ENCODE assay signal across 35 cellular contexts in genomic region chr6:164807125-164807524, GRCh38.
"Had no signal": no experiment of that assay in that cellular context is flagged by ENCODE, and none has a peak within 500 bp of the region (broad histone marks: within the 10 kb centered on the region; RNA-seq: fewer than 3 reads in every experiment).

No MANE protein-coding gene starts in this region.

- H3K4me3 Mint-ChIP-seq: activated B cell treated with CpG ODN at 0.5 μM for 24 hours; activated CD4-positive, alpha-beta memory T cell treated with anti-CD3 and anti-CD28 coated beads for 36 hours; activated CD4-positive, alpha-beta T cell treated with anti-CD3 and anti-CD28 coated beads, Interleukin-2, amount 10 ng/mL, durations not matched to agents 24 days and 14 days; activated CD8-positive, alpha-beta T cell treated with anti-CD3 and anti-CD28 coated beads for 36 hours; activated naive CD8-positive, alpha-beta T cell treated with anti-CD3 and anti-CD28 coated beads for 36 hours; activated T-cell treated with anti-CD3 and anti-CD28 coated beads, Interleukin-2, amount 50 U/mL, for 4 hours; activated T-cell treated with anti-CD3 and anti-CD28 coated beads, Interleukin-2, amount 50 U/mL, for 72 hours; activated T-helper 1 cell treated with anti-CD3 and anti-CD28 coated beads, Interleukin-12 subunit alpha, Interleukin-12 subunit beta, Interleukin-2, Interleukin-4 antibody, amounts not matched to agents 30 ng/mL and 10 ng/mL and 1 ng/mL, durations not matched to agents 14 hours and 24 hours and 36 hours; activated T-helper 17 cell treated with anti-CD3 and anti-CD28 coated beads, Interleukin-2, amount 50 U/mL, for 72 hours; T-helper 1 cell treated with Interleukin-12 subunit alpha and Interleukin-12 subunit beta and Interleukin-4 antibody, amounts not matched to agents 30 μg/mL and 1 μg/mL, for 36 hours; T-helper 2 cell treated with Interferon-gamma antibody and Interleukin-4, amounts not matched to agents 5 μg/mL and 100 μg/mL, for 36 hours had no signal

- ATAC-seq: activated CD8-positive, alpha-beta T cell treated with anti-CD3 and anti-CD28 coated beads for 36 hours; activated naive CD4-positive, alpha-beta T cell treated with anti-CD3 and anti-CD28 coated beads, Interleukin-2, amount 50 U/mL, for 72 hours; activated T-cell treated with anti-CD3 and anti-CD28 coated beads, Interleukin-2, amount 50 U/mL, for 4 hours; activated T-cell treated with anti-CD3 and anti-CD28 coated beads, Interleukin-2, amount 50 U/mL, for 72 hours; activated T-helper 17 cell treated with anti-CD3 and anti-CD28 coated beads, Interleukin-2, amount 50 U/mL, for 72 hours; body of pancreas had no signal

- FAIRE-seq: astrocyte, TTC549 had no signal

- DNase-seq: activated B cell treated with CpG ODN at 0.5 μM for 24 hours; activated CD4-positive, alpha-beta memory T cell treated with anti-CD3 and anti-CD28 coated beads for 36 hours; activated CD4-positive, alpha-beta T cell treated with anti-CD3 and anti-CD28 coated beads for 4 hours; activated CD4-positive, alpha-beta T cell treated with anti-CD3 and anti-CD28 coated beads, Interleukin-2, amount 10 ng/mL, durations not matched to agents 24 days and 14 days; activated CD4-positive, alpha-beta T cell treated with anti-CD3 and anti-CD28 coated beads, Interleukin-2, amount 50 U/mL, for 1 hour; activated CD4-positive, alpha-beta T cell treated with anti-CD3 and anti-CD28 coated beads, Interleukin-2, amount 50 U/mL, for 4 hours; activated CD4-positive, CD25-positive, alpha-beta regulatory T cell treated with anti-CD3 and anti-CD28 coated beads, Interleukin-2, amount 50 U/mL, for 72 hours; activated CD8-positive, alpha-beta memory T cell treated with anti-CD3 and anti-CD28 coated beads, Interleukin-2, amount 50 U/mL, for 4 hours; activated CD8-positive, alpha-beta T cell treated with anti-CD3 and anti-CD28 coated beads for 36 hours; activated effector memory CD4-positive, alpha-beta T cell treated with anti-CD3 and anti-CD28 coated beads, Interleukin-2, amount 50 U/mL, for 16 hours; activated gamma-delta T cell treated with Interleukin-2 at 50 U/mL for 16 hours; activated naive CD4-positive, alpha-beta T cell treated with anti-CD3 and anti-CD28 coated beads, Interleukin-2, amount 50 U/mL, for 16 hours; activated naive CD4-positive, alpha-beta T cell treated with Interleukin-2 at 50 U/mL for 16 hours; activated naive CD8-positive, alpha-beta T cell treated with anti-CD3 and anti-CD28 coated beads for 36 hours; activated T-cell treated with anti-CD3 and anti-CD28 coated beads for 4 hours; activated T-cell treated with anti-CD3 and anti-CD28 coated beads, Interleukin-2, amount 50 U/mL, for 1 hour; activated T-cell treated with anti-CD3 and anti-CD28 coated beads, Interleukin-2, amount 50 U/mL, for 4 hours; activated T-cell treated with anti-CD3 and anti-CD28 coated beads, Interleukin-2, amount 50 U/mL, for 72 hours; adrenal gland; amniotic stem cell; aorta; body of pancreas; brain microvascular endothelial cell; central memory CD4-positive, alpha-beta T cell; T-helper 2 cell; T-helper 9 cell had no signal

- H3K27me3 Mint-ChIP-seq: activated B cell treated with CpG ODN at 0.5 μM for 24 hours; activated CD4-positive, alpha-beta memory T cell treated with anti-CD3 and anti-CD28 coated beads for 36 hours; activated CD4-positive, alpha-beta T cell treated with anti-CD3 and anti-CD28 coated beads, Interleukin-2, amount 10 ng/mL, durations not matched to agents 24 days and 14 days; activated CD8-positive, alpha-beta T cell treated with anti-CD3 and anti-CD28 coated beads for 36 hours; activated naive CD8-positive, alpha-beta T cell treated with anti-CD3 and anti-CD28 coated beads for 36 hours; activated T-helper 17 cell treated with anti-CD3 and anti-CD28 coated beads, Interleukin-2, amount 50 U/mL, for 72 hours had no signal

- H3K4me1 ChIP-seq: adrenal gland, body of pancreas, breast epithelium had no signal

- H3K4me3 ChIP-seq: adrenal gland, body of pancreas, breast epithelium had no signal

- H3K36me3 Mint-ChIP-seq: activated CD4-positive, alpha-beta memory T cell treated with anti-CD3 and anti-CD28 coated beads for 36 hours; activated naive CD8-positive, alpha-beta T cell treated with anti-CD3 and anti-CD28 coated beads for 36 hours had no signal

- H3K36me3 ChIP-seq: adrenal gland, brain microvascular endothelial cell, breast epithelium had no signal

- H3K27ac Mint-ChIP-seq: activated B cell treated with CpG ODN at 0.5 μM for 24 hours; activated CD4-positive, alpha-beta memory T cell treated with anti-CD3 and anti-CD28 coated beads for 36 hours; activated CD4-positive, alpha-beta T cell treated with anti-CD3 and anti-CD28 coated beads, Interleukin-2, amount 10 ng/mL, durations not matched to agents 24 days and 14 days; activated CD8-positive, alpha-beta T cell treated with anti-CD3 and anti-CD28 coated beads for 36 hours; activated naive CD4-positive, alpha-beta T cell treated with anti-CD3 and anti-CD28 coated beads, Interleukin-2, amount 50 U/mL, for 72 hours; activated naive CD8-positive, alpha-beta T cell treated with anti-CD3 and anti-CD28 coated beads for 36 hours; activated T-cell treated with anti-CD3 and anti-CD28 coated beads, Interleukin-2, amount 50 U/mL, for 72 hours; activated T-helper 1 cell treated with anti-CD3 and anti-CD28 coated beads, Interleukin-12 subunit alpha, Interleukin-12 subunit beta, Interleukin-2, Interleukin-4 antibody, amounts not matched to agents 30 ng/mL and 10 ng/mL and 1 ng/mL, durations not matched to agents 14 hours and 24 hours and 36 hours; activated T-helper 17 cell treated with anti-CD3 and anti-CD28 coated beads, Interleukin-2, amount 50 U/mL, for 72 hours; T-helper 1 cell treated with Interleukin-12 subunit alpha and Interleukin-12 subunit beta and Interleukin-4 antibody, amounts not matched to agents 30 μg/mL and 1 μg/mL, for 36 hours; T-helper 2 cell treated with Interferon-gamma antibody and Interleukin-4, amounts not matched to agents 5 μg/mL and 100 μg/mL, for 36 hours had no signal

- H3K27ac ChIP-seq: adrenal gland, body of pancreas, brain microvascular endothelial cell, breast epithelium, VCaP had no signal

- H3K4me1 Mint-ChIP-seq: activated B cell treated with CpG ODN at 0.5 μM for 24 hours; activated CD4-positive, alpha-beta T cell treated with anti-CD3 and anti-CD28 coated beads, Interleukin-2, amount 10 ng/mL, durations not matched to agents 24 days and 14 days; activated naive CD8-positive, alpha-beta T cell treated with anti-CD3 and anti-CD28 coated beads for 36 hours; activated T-helper 17 cell treated with anti-CD3 and anti-CD28 coated beads, Interleukin-2, amount 50 U/mL, for 72 hours had no signal

- H3K9me3 ChIP-seq: body of pancreas had no signal

- H3K27me3 ChIP-seq: adrenal gland, body of pancreas, brain microvascular endothelial cell, breast epithelium had no signal
